ENCODE assay signal across 10 cellular contexts in genomic region chr5:151319334-151319733, GRCh38. TPM values are rescaled to one million over a fixed set of nuclear protein-coding genes. Genes with fewer than 3 reads are reported as not detected.
DNase-seq lines count a peak whose midpoint lies in the region; ATAC-seq and TF ChIP-seq lines count a peak whose summit lies in the region.
"Had no signal": no experiment of that assay in that cellular context is flagged by ENCODE, and none has a peak within 500 bp of the region (broad histone marks: within the 10 kb centered on the region; RNA-seq: fewer than 3 reads in every experiment).

No MANE protein-coding gene starts in this region.

- no peak for TF ChIP-seq CTCF in GM12865 (IDR thresholded peaks at IDR 0.05; ENCODE audit: insufficient read depth, low read depth, low read length, missing control alignments)
- TF ChIP-seq CTCF in LNCaP clone FGC (IDR thresholded peaks at IDR 0.05; ENCODE audit: control insufficient read depth, extremely low read depth, insufficient read depth) = peak; percentile 67
- TF ChIP-seq CTCF in osteoblast (IDR thresholded peaks at IDR 0.05; ENCODE audit: extremely low read depth, low read depth, low read length) = peak; percentile 25

- H3K9me3 ChIP-seq in osteoblast (ENCODE audit: low read depth, low read length) = no peaks in the 10 kb centered on the region

- H3K27ac ChIP-seq in osteoblast (ENCODE audit: low read depth, low read length) = no peak overlapping the region

- no peak overlapping the region for H3K4me2 ChIP-seq in osteoblast (ENCODE audit: insufficient read depth, low read length)

- H3K79me2 ChIP-seq in osteoblast (ENCODE audit: insufficient read depth, low read length) = no peaks in the 10 kb centered on the region

- peaks cover 0 to 11% (median 1%) of the 10 kb centered on the region in 4 donors for H3K4me1 Mint-ChIP-seq in naive thymus-derived CD8-positive, alpha-beta T cell

- no peaks in the 10 kb centered on the region for H3K36me3 Mint-ChIP-seq in naive thymus-derived CD8-positive, alpha-beta T cell

- H3K9me3 Mint-ChIP-seq in naive thymus-derived CD8-positive, alpha-beta T cell = no peaks in the 10 kb centered on the region

- no peaks in the 10 kb centered on the region for H3K4me1 ChIP-seq in osteoblast (ENCODE audit: insufficient read depth, low read length)

- no peak overlapping the region for H3K4me3 Mint-ChIP-seq in naive thymus-derived CD8-positive, alpha-beta T cell

- no peak overlapping the region for H3K27ac Mint-ChIP-seq in naive thymus-derived CD8-positive, alpha-beta T cell

- no peaks in the 10 kb centered on the region for H4K20me1 ChIP-seq in osteoblast (ENCODE audit: insufficient read depth, low read length)

- ATAC-seq in GM21576 (IDR thresholded peaks at IDR 0.05; ENCODE audit: unreplicated experiment) = peak; percentile 89
- ATAC-seq in naive thymus-derived CD8-positive, alpha-beta T cell = no peak

- DNase-seq in GM12865 (ENCODE audit: low read depth) (peak; percentile 45), LNCaP clone FGC (ENCODE audit: low read depth) (no peak), cerebellar cortex (ENCODE audit: low spot score) (peak; percentile 43), osteoblast (ENCODE audit: insufficient read length, low spot score, missing footprints) (peak; percentile 87), LoVo (ENCODE audit: low spot score) (no peak), T-helper 1 cell (no peak)
- DNase-seq in naive thymus-derived CD8-positive, alpha-beta T cell = no peak

- H3K4me3 ChIP-seq in GM12865 (ENCODE audit: low read depth, low read length) (no peak overlapping the region), LNCaP clone FGC (ENCODE audit: low read depth, low read length) (no peak overlapping the region), osteoblast (ENCODE audit: insufficient read depth, low read length) (no peak overlapping the region)

- no peak overlapping the region for H2AFZ ChIP-seq in osteoblast (ENCODE audit: low read length)

- no peaks in the 10 kb centered on the region for H3K27me3 ChIP-seq in osteoblast (ENCODE audit: insufficient read depth, low read length)

- H3K27me3 Mint-ChIP-seq in naive thymus-derived CD8-positive, alpha-beta T cell = peaks cover 0 to 8% (median 0%) of the 10 kb centered on the region in 5 donors

- POLR2A ChIA-PET in naive thymus-derived CD8-positive, alpha-beta T cell (lab: Charles Lee) = no interaction called here

- no peaks in the 10 kb centered on the region for H3K36me3 ChIP-seq in osteoblast (ENCODE audit: insufficient read depth, low read length)

RNA-seq across cellular contexts. Expression of gene SLC36A3, which starts 15.8 kb away (rescaled TPM):
- total RNA-seq in osteoblast = not detected in 2 replicates
- not detected for total RNA-seq in naive thymus-derived CD8-positive, alpha-beta T cell
- polyA plus RNA-seq in naive thymus-derived CD8-positive, alpha-beta T cell = not detected
- total RNA-seq: T-helper 1 cell treated with Interleukin-12 subunit alpha and Interleukin-12 subunit beta and Interleukin-4 antibody, amounts not matched to agents 30 ng/mL and 1 ng/mL, for 36 hours; urinary bladder had no signal
- polyA plus RNA-seq: urinary bladder had no signal

RNA-seq across cellular contexts. Expression of gene SLC36A2, which starts 28.0 kb away (rescaled TPM):
- total RNA-seq in osteoblast = not detected in 2 replicates
- not detected for total RNA-seq in naive thymus-derived CD8-positive, alpha-beta T cell
- polyA plus RNA-seq in naive thymus-derived CD8-positive, alpha-beta T cell = not detected
- total RNA-seq: T-helper 1 cell treated with Interleukin-12 subunit alpha and Interleukin-12 subunit beta and Interleukin-4 antibody, amounts not matched to agents 30 ng/mL and 1 ng/mL, for 36 hours; urinary bladder had no signal

Comparison
In these comparisons a context has a peak if more than half of its experiments do, and no peak if none do; other contexts are left out.
1. DNase-seq: peak in GM12865 (single experiment), cerebellar cortex (single experiment) and osteoblast (single experiment); none in LNCaP clone FGC (single experiment), LoVo (single experiment), naive thymus-derived CD8-positive, alpha-beta T cell (0 of 10) and T-helper 1 cell (0 of 5).